Comparison of ENCODE assay signal across 2 cellular contexts in genomic region chr22:24685804-24686203, GRCh38.
TF ChIP-seq lines count a peak whose summit lies in the region.

No MANE protein-coding gene starts in this region.

TF ChIP-seq in SK-N-SH, 30 proteins besides CTCF, POLR2A, EP300 and RAD21 (continued from another document):
- TF ChIP-seq ZBTB33 (IDR thresholded peaks at IDR 0.05; ENCODE audit: borderline replicate concordance, low read depth), result no peak
- TF ChIP-seq, protein P1, sequence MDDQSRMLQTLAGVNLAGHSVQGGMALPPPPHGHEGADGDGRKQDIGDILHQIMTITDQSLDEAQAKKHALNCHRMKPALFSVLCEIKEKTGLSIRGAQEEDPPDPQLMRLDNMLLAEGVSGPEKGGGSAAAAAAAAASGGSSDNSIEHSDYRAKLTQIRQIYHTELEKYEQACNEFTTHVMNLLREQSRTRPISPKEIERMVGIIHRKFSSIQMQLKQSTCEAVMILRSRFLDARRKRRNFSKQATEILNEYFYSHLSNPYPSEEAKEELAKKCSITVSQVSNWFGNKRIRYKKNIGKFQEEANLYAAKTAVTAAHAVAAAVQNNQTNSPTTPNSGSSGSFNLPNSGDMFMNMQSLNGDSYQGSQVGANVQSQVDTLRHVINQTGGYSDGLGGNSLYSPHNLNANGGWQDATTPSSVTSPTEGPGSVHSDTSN (IDR thresholded peaks at IDR 0.05), result no peak

TF ChIP-seq in SK-N-SH treated with all-trans-retinoic acid at 6 μM for 48 hours, 23 proteins besides CTCF, POLR2A, EP300 and RAD21 (continued from another document):
- TF ChIP-seq, protein P2, sequence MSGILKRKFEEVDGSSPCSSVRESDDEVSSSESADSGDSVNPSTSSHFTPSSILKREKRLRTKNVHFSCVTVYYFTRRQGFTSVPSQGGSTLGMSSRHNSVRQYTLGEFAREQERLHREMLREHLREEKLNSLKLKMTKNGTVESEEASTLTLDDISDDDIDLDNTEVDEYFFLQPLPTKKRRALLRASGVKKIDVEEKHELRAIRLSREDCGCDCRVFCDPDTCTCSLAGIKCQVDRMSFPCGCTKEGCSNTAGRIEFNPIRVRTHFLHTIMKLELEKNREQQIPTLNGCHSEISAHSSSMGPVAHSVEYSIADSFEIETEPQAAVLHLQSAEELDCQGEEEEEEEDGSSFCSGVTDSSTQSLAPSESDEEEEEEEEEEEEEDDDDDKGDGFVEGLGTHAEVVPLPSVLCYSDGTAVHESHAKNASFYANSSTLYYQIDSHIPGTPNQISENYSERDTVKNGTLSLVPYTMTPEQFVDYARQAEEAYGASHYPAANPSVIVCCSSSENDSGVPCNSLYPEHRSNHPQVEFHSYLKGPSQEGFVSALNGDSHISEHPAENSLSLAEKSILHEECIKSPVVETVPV (CRISPR knock-in tag; IDR thresholded peaks at IDR 0.05), result no peak
- TF ChIP-seq TCF4 (CRISPR knock-in tag; IDR thresholded peaks at IDR 0.05; ENCODE audit: borderline replicate concordance) (no peak), GLIS3 (CRISPR knock-in tag; IDR thresholded peaks at IDR 0.05) (no peak), SNAI2 (CRISPR knock-in tag; IDR thresholded peaks at IDR 0.05) (no peak), PPARA (CRISPR knock-in tag; IDR thresholded peaks at IDR 0.05; ENCODE audit: borderline replicate concordance) (no peak), RARB (CRISPR knock-in tag; IDR thresholded peaks at IDR 0.05) (no peak), ZNF70 (CRISPR knock-in tag; IDR thresholded peaks at IDR 0.05) (no peak), ESRRG (CRISPR knock-in tag; IDR thresholded peaks at IDR 0.05) (no peak), ZNF8 (CRISPR knock-in tag; IDR thresholded peaks at IDR 0.05) (no peak), ZFP30 (CRISPR knock-in tag; IDR thresholded peaks at IDR 0.05) (no peak)
- TF ChIP-seq, protein P3, sequence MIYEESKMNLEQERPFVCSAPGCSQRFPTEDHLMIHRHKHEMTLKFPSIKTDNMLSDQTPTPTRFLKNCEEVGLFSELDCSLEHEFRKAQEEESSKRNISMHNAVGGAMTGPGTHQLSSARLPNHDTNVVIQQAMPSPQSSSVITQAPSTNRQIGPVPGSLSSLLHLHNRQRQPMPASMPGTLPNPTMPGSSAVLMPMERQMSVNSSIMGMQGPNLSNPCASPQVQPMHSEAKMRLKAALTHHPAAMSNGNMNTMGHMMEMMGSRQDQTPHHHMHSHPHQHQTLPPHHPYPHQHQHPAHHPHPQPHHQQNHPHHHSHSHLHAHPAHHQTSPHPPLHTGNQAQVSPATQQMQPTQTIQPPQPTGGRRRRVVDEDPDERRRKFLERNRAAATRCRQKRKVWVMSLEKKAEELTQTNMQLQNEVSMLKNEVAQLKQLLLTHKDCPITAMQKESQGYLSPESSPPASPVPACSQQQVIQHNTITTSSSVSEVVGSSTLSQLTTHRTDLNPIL (CRISPR knock-in tag; IDR thresholded peaks at IDR 0.05; ENCODE audit: low read depth), result no peak
- TF ChIP-seq, protein P4, sequence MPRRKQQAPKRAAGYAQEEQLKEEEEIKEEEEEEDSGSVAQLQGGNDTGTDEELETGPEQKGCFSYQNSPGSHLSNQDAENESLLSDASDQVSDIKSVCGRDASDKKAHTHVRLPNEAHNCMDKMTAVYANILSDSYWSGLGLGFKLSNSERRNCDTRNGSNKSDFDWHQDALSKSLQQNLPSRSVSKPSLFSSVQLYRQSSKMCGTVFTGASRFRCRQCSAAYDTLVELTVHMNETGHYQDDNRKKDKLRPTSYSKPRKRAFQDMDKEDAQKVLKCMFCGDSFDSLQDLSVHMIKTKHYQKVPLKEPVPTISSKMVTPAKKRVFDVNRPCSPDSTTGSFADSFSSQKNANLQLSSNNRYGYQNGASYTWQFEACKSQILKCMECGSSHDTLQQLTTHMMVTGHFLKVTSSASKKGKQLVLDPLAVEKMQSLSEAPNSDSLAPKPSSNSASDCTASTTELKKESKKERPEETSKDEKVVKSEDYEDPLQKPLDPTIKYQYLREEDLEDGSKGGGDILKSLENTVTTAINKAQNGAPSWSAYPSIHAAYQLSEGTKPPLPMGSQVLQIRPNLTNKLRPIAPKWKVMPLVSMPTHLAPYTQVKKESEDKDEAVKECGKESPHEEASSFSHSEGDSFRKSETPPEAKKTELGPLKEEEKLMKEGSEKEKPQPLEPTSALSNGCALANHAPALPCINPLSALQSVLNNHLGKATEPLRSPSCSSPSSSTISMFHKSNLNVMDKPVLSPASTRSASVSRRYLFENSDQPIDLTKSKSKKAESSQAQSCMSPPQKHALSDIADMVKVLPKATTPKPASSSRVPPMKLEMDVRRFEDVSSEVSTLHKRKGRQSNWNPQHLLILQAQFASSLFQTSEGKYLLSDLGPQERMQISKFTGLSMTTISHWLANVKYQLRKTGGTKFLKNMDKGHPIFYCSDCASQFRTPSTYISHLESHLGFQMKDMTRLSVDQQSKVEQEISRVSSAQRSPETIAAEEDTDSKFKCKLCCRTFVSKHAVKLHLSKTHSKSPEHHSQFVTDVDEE (CRISPR knock-in tag; IDR thresholded peaks at IDR 0.05), result no peak
- TF ChIP-seq, protein P5, sequence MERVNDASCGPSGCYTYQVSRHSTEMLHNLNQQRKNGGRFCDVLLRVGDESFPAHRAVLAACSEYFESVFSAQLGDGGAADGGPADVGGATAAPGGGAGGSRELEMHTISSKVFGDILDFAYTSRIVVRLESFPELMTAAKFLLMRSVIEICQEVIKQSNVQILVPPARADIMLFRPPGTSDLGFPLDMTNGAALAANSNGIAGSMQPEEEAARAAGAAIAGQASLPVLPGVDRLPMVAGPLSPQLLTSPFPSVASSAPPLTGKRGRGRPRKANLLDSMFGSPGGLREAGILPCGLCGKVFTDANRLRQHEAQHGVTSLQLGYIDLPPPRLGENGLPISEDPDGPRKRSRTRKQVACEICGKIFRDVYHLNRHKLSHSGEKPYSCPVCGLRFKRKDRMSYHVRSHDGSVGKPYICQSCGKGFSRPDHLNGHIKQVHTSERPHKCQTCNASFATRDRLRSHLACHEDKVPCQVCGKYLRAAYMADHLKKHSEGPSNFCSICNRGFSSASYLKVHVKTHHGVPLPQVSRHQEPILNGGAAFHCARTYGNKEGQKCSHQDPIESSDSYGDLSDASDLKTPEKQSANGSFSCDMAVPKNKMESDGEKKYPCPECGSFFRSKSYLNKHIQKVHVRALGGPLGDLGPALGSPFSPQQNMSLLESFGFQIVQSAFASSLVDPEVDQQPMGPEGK (CRISPR knock-in tag; IDR thresholded peaks at IDR 0.05; ENCODE audit: borderline replicate concordance), result no peak
